In genomic region chr1:15950302-15950701, GRCh38 we compare ENCODE assay signal across 1 cellular context.
A peak's percentile ranks its signal among the peaks of the same experiment; 100 is the strongest.
TF ChIP-seq lines count a peak whose summit lies in the region.

No MANE protein-coding gene starts in this region.

TF ChIP-seq in K562, 482 proteins besides CTCF, POLR2A, EP300 and RAD21 (continued from another document):
- TF ChIP-seq, protein P1, sequence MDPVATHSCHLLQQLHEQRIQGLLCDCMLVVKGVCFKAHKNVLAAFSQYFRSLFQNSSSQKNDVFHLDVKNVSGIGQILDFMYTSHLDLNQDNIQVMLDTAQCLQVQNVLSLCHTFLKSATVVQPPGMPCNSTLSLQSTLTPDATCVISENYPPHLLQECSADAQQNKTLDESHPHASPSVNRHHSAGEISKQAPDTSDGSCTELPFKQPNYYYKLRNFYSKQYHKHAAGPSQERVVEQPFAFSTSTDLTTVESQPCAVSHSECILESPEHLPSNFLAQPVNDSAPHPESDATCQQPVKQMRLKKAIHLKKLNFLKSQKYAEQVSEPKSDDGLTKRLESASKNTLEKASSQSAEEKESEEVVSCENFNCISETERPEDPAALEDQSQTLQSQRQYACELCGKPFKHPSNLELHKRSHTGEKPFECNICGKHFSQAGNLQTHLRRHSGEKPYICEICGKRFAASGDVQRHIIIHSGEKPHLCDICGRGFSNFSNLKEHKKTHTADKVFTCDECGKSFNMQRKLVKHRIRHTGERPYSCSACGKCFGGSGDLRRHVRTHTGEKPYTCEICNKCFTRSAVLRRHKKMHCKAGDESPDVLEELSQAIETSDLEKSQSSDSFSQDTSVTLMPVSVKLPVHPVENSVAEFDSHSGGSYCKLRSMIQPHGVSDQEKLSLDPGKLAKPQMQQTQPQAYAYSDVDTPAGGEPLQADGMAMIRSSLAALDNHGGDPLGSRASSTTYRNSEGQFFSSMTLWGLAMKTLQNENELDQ (CRISPR knock-in tag; IDR thresholded peaks at IDR 0.05; ENCODE audit: borderline replicate concordance): 0 out of 2 replicates have a peak, but pooled peaks have one; percentile 41
